14 cellular contexts compared by ENCODE assay signal in the genomic region with DNA sequence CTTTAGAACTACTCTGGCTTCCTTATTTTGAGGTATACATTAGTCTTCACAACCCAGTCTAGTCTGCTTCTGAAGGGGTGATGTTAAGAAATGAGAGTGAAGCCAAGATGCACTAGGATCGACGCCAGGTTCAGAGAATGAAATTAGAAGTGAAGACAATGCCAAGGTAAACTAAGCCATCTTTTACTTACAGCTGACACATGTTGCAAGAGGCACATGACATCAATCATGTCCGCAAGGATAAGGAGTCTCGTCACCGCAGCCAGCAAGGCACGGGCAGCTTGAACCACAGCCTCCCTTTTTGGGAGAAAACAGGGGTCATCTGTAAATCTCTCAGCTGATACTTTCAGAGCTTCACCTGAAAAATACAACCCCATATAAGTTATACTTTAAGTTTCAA.
"Had no signal": no experiment of that assay in that cellular context is flagged by ENCODE, and none has a peak within 500 bp of the region (broad histone marks: within the 10 kb centered on the region; RNA-seq: fewer than 3 reads in every experiment).

No MANE protein-coding gene starts in this region.

- H3K27me3 ChIP-seq: ascending aorta, dorsolateral prefrontal cortex, sigmoid colon had no signal

- H3K36me3 ChIP-seq: ascending aorta, sigmoid colon had no signal

- H3K4me1 Mint-ChIP-seq: stimulated activated memory B cell treated with anti-CD40 and anti-IgM and Interleukin-4, amounts not matched to agents 10 μg/mL and 1 μg/mL and 100 μg/mL, for 72 hours had no signal

- H3K27ac ChIP-seq: ascending aorta, dorsolateral prefrontal cortex, sigmoid colon had no signal

- H3K36me3 Mint-ChIP-seq: stimulated activated memory B cell treated with anti-CD40 and anti-IgM and Interleukin-4, amounts not matched to agents 10 μg/mL and 1 μg/mL and 100 μg/mL, for 72 hours had no signal

- H3K27ac Mint-ChIP-seq: activated naive CD8-positive, alpha-beta T cell treated with anti-CD3 and anti-CD28 coated beads, Interleukin-2, amount 50 U/mL, for 24 hours; nephron progenitor cell; stimulated activated memory B cell treated with anti-CD40 and anti-IgM and Interleukin-4, amounts not matched to agents 10 μg/mL and 1 μg/mL and 100 μg/mL, for 72 hours had no signal

- DNase-seq: activated CD4-positive, alpha-beta T cell treated with anti-CD3 and anti-CD28 coated beads for 1 hour; activated CD4-positive, alpha-beta T cell treated with anti-CD3 and anti-CD28 coated beads, Interleukin-2, amount 50 U/mL, for 4 hours; activated naive CD4-positive, alpha-beta T cell; activated naive CD8-positive, alpha-beta T cell treated with anti-CD3 and anti-CD28 coated beads, Interleukin-2, amount 50 U/mL, for 24 hours; activated T-cell treated with anti-CD3 and anti-CD28 coated beads for 4 hours; dorsolateral prefrontal cortex; hypothalamus; nephron progenitor cell; sigmoid colon; stimulated activated CD4-positive, alpha-beta T cell treated with anti-CD3 and anti-CD28 coated beads, Interleukin-12 subunit alpha, Interleukin-12 subunit beta, amount 100 ng/mL, for 4 hours; T-helper 1 cell; T1000 had no signal

- H3K4me1 ChIP-seq: sigmoid colon had no signal

- H3K9me3 Mint-ChIP-seq: activated naive CD8-positive, alpha-beta T cell treated with anti-CD3 and anti-CD28 coated beads, Interleukin-2, amount 50 U/mL, for 24 hours; nephron progenitor cell; stimulated activated memory B cell treated with anti-CD40 and anti-IgM and Interleukin-4, amounts not matched to agents 10 μg/mL and 1 μg/mL and 100 μg/mL, for 72 hours had no signal

- H3K9me3 ChIP-seq: ascending aorta, sigmoid colon had no signal

- H3K4me3 ChIP-seq: ascending aorta, dorsolateral prefrontal cortex, sigmoid colon had no signal

- H3K4me3 Mint-ChIP-seq: activated naive CD8-positive, alpha-beta T cell treated with anti-CD3 and anti-CD28 coated beads, Interleukin-2, amount 50 U/mL, for 24 hours; nephron progenitor cell; stimulated activated memory B cell treated with anti-CD40 and anti-IgM and Interleukin-4, amounts not matched to agents 10 μg/mL and 1 μg/mL and 100 μg/mL, for 72 hours had no signal
